Comparison of ENCODE assay signal across 11 cellular contexts in the genomic region with DNA sequence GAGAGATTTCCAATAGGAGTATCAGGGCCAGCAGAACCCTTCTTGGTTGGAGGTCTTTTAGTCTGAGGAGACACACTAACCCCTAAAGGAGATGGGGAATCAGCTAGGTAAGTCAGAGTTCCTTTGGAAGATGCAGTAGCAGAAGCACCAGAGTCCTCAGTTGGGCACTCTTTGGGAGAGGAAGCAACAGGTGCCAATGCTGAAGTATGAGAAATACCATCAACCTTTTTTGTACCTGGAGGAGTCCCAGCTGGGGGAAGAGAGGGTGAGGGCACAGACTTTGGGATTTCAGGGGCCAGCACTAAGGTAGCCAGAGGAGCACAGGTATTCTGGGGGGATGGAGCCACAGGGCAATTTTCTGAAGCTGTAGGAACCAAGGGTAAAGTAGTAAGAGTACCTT. TPM values are rescaled to one million over a fixed set of nuclear protein-coding genes. Genes with fewer than 3 reads are reported as not detected.
DNase-seq lines count a peak whose midpoint lies in the region; ATAC-seq and TF ChIP-seq lines count a peak whose summit lies in the region.
"Had no signal": no experiment of that assay in that cellular context is flagged by ENCODE, and none has a peak within 500 bp of the region (broad histone marks: within the 10 kb centered on the region; RNA-seq: fewer than 3 reads in every experiment).

No MANE protein-coding gene starts in this region.

- no peak for TF ChIP-seq CTCF in OCI-LY7 (conservative IDR thresholded peaks at IDR 0.05; ENCODE audit: low read length)

- ATAC-seq in activated T-cell treated with anti-CD3 and anti-CD28 coated beads, Interleukin-2, amount 50 U/mL, for 72 hours (replicated peaks in 1 of 2) = no peak
- ATAC-seq in effector memory CD8-positive, alpha-beta T cell (replicated peaks) = no peak
- ATAC-seq in stimulated activated naive B cell treated with anti-CD40 and anti-IgM and Interleukin-4, amounts not matched to agents 10 μg/mL and 1 μg/mL and 100 μg/mL, for 72 hours (replicated peaks) = no peak
- ATAC-seq in HG03457 (IDR thresholded peaks at IDR 0.05; ENCODE audit: unreplicated experiment) (no peak), GM18870 (IDR thresholded peaks at IDR 0.05; ENCODE audit: unreplicated experiment) (no peak)

- POLR2A ChIA-PET in OCI-LY7 (lab: Charles Lee) = interaction anchor here (0.5 to 1.1 kb wide), 7 partner anchors 14 to 666 kb away, joined by 3 to 4 read pairs (median 3); no protein-coding TSS in a partner anchor

- no peaks in the 10 kb centered on the region for H3K9me2 ChIP-seq in OCI-LY7 (ENCODE audit: insufficient read depth, low read length)

- no peaks in the 10 kb centered on the region for H3K9me3 ChIP-seq in OCI-LY7 (ENCODE audit: low read length)

- peaks cover 68% of the 10 kb centered on the region for H4K20me1 ChIP-seq in OCI-LY7 (ENCODE audit: insufficient read depth, low read length)

- peak overlapping the region; percentile 83 for H3K4me2 ChIP-seq in OCI-LY7 (ENCODE audit: low read length)

- intact Hi-C loops in OCI-LY7 (cut with micrococcal nuclease; ENCODE audit: unreplicated experiment) = no loop called here

- no peaks in the 10 kb centered on the region for H3K9me3 Mint-ChIP-seq in activated T-cell treated with anti-CD3 and anti-CD28 coated beads, Interleukin-2, amount 50 U/mL, for 72 hours
- no peaks in the 10 kb centered on the region for H3K9me3 Mint-ChIP-seq in effector memory CD8-positive, alpha-beta T cell
- H3K9me3 Mint-ChIP-seq in stimulated activated naive B cell treated with anti-CD40 and anti-IgM and Interleukin-4, amounts not matched to agents 10 μg/mL and 1 μg/mL and 100 μg/mL, for 72 hours = no peaks in the 10 kb centered on the region

- no peak for DNase-seq in activated T-cell treated with anti-CD3 and anti-CD28 coated beads, Interleukin-2, amount 50 U/mL, for 72 hours
- DNase-seq in activated T-cell treated with anti-CD3 and anti-CD28 coated beads for 4 hours (no peak), OCI-LY7 (ENCODE audit: low spot score) (no peak)
- DNase-seq in effector memory CD8-positive, alpha-beta T cell = no peak
- DNase-seq in stimulated activated naive B cell treated with anti-CD40 and anti-IgM and Interleukin-4, amounts not matched to agents 10 μg/mL and 1 μg/mL and 100 μg/mL, for 72 hours = no peak
- no peak for DNase-seq in stimulated activated CD4-positive, alpha-beta T cell treated with anti-CD3 and anti-CD28 coated beads, Interleukin-2, amount 100 ng/mL, for 48 hours
- DNase-seq: H7, Kasumi-1, RPMI8226 had no signal

- peaks cover 80% of the 10 kb centered on the region for H3K4me1 Mint-ChIP-seq in activated T-cell treated with anti-CD3 and anti-CD28 coated beads, Interleukin-2, amount 50 U/mL, for 72 hours (ENCODE audit: low read depth)
- peaks cover 68 to 71% of the 10 kb centered on the region in 2 donors for H3K4me1 Mint-ChIP-seq in effector memory CD8-positive, alpha-beta T cell (ENCODE audit: low read depth in 2 of 2)
- H3K4me1 Mint-ChIP-seq in stimulated activated naive B cell treated with anti-CD40 and anti-IgM and Interleukin-4, amounts not matched to agents 10 μg/mL and 1 μg/mL and 100 μg/mL, for 72 hours = peaks cover 51 to 75% of the 10 kb centered on the region in 2 donors

- no peaks in the 10 kb centered on the region for H3K27me3 Mint-ChIP-seq in activated T-cell treated with anti-CD3 and anti-CD28 coated beads, Interleukin-2, amount 50 U/mL, for 72 hours (ENCODE audit: low read depth)
- H3K27me3 Mint-ChIP-seq in effector memory CD8-positive, alpha-beta T cell = no peaks in the 10 kb centered on the region
- H3K27me3 Mint-ChIP-seq in stimulated activated naive B cell treated with anti-CD40 and anti-IgM and Interleukin-4, amounts not matched to agents 10 μg/mL and 1 μg/mL and 100 μg/mL, for 72 hours = no peaks in the 10 kb centered on the region

- BruUV-seq in OCI-LY7 (replicated peaks; lab: Mats Ljungman, UMichigan) = no TSS peak

- peaks cover 71% of the 10 kb centered on the region for H3K4me1 ChIP-seq in OCI-LY7 (ENCODE audit: insufficient read depth, low read length, poor library complexity, severe bottlenecking)

- H2AFZ ChIP-seq in OCI-LY7 (ENCODE audit: low read length) = no peak overlapping the region

- peaks cover 91% of the 10 kb centered on the region for H3K79me2 ChIP-seq in OCI-LY7 (ENCODE audit: insufficient read depth, low read depth, low read length)

- H3K36me3 Mint-ChIP-seq in activated T-cell treated with anti-CD3 and anti-CD28 coated beads, Interleukin-2, amount 50 U/mL, for 72 hours (ENCODE audit: insufficient read depth in 2 of 2) = peaks cover 33 to 67% of the 10 kb centered on the region in 2 donors
- peaks cover 45% of the 10 kb centered on the region for H3K36me3 Mint-ChIP-seq in effector memory CD8-positive, alpha-beta T cell (ENCODE audit: insufficient read depth)
- H3K36me3 Mint-ChIP-seq in stimulated activated naive B cell treated with anti-CD40 and anti-IgM and Interleukin-4, amounts not matched to agents 10 μg/mL and 1 μg/mL and 100 μg/mL, for 72 hours = peaks cover 63 to 78% of the 10 kb centered on the region in 2 donors

- H3K27ac Mint-ChIP-seq in activated T-cell treated with anti-CD3 and anti-CD28 coated beads, Interleukin-2, amount 50 U/mL, for 72 hours = peak overlapping the region; percentile 94
- H3K27ac Mint-ChIP-seq in effector memory CD8-positive, alpha-beta T cell = peak overlapping the region; percentile 78 to 97
- H3K27ac Mint-ChIP-seq in stimulated activated naive B cell treated with anti-CD40 and anti-IgM and Interleukin-4, amounts not matched to agents 10 μg/mL and 1 μg/mL and 100 μg/mL, for 72 hours = peak overlapping the region; percentile 68

- peak overlapping the region; percentile 28 for H3K27ac ChIP-seq in OCI-LY7 (ENCODE audit: low read depth, low read length, poor library complexity, severe bottlenecking)

- CTCF ChIA-PET in OCI-LY7 (lab: Charles Lee; ENCODE audit: unreplicated experiment) = no interaction called here

- peak overlapping the region; percentile 31 to 96 for H3K4me3 Mint-ChIP-seq in activated T-cell treated with anti-CD3 and anti-CD28 coated beads, Interleukin-2, amount 50 U/mL, for 72 hours
- H3K4me3 Mint-ChIP-seq in effector memory CD8-positive, alpha-beta T cell = peak overlapping the region; percentile 17 to 36
- H3K4me3 Mint-ChIP-seq in stimulated activated naive B cell treated with anti-CD40 and anti-IgM and Interleukin-4, amounts not matched to agents 10 μg/mL and 1 μg/mL and 100 μg/mL, for 72 hours = peak overlapping the region in 1 of 2 donors; percentile 33

- H3K36me3 ChIP-seq in OCI-LY7 (ENCODE audit: insufficient read depth, low read length) = peaks cover 97% of the 10 kb centered on the region

- H3K4me3 ChIP-seq in OCI-LY7 (ENCODE audit: low read depth, low read length, poor library complexity, severe bottlenecking) = no peak overlapping the region

RNA-seq across cellular contexts. Expression of a gene that starts 6.0 kb away (rescaled TPM):
- total RNA-seq in activated T-cell treated with anti-CD3 and anti-CD28 coated beads, Interleukin-2, amount 50 U/mL, for 72 hours = 100 to 1,000 TPM; 903 to 922 TPM
- 1,560 and 1,723 TPM in 2 replicates for total RNA-seq in OCI-LY7 (2014; rRNA removed; shearing (Covaris generic))
- total RNA-seq in OCI-LY7 (2022) = 879 and 892 TPM in 2 replicates

RNA-seq across cellular contexts. Expression of a gene that starts 31.0 kb away (rescaled TPM):
- 100 to 1,000 TPM; 166 to 192 TPM for total RNA-seq in activated T-cell treated with anti-CD3 and anti-CD28 coated beads, Interleukin-2, amount 50 U/mL, for 72 hours
- total RNA-seq in OCI-LY7 (2014; rRNA removed; shearing (Covaris generic)) = 77.3 and 91.2 TPM in 2 replicates
- total RNA-seq in OCI-LY7 (2022) = 231 and 269 TPM in 2 replicates

RNA-seq across cellular contexts. Expression of a gene that starts 33.1 kb away (rescaled TPM):
- total RNA-seq in activated T-cell treated with anti-CD3 and anti-CD28 coated beads, Interleukin-2, amount 50 U/mL, for 72 hours = 10 to 100 TPM; 84.5 to 96.4 TPM
- total RNA-seq in OCI-LY7 (2014; rRNA removed; shearing (Covaris generic)) = 17.1 and 20.4 TPM in 2 replicates
- 49.5 and 53.5 TPM in 2 replicates for total RNA-seq in OCI-LY7 (2022)

RNA-seq across cellular contexts. Expression of a gene that starts 44.1 kb away (rescaled TPM):
- 1 to 10 TPM; 6.6 to 7.3 TPM for total RNA-seq in activated T-cell treated with anti-CD3 and anti-CD28 coated beads, Interleukin-2, amount 50 U/mL, for 72 hours
- 1.2 and 1.4 TPM in 2 replicates for total RNA-seq in OCI-LY7 (2014; rRNA removed; shearing (Covaris generic))
- 6.0 and 6.6 TPM in 2 replicates for total RNA-seq in OCI-LY7 (2022)
